ENCODE assay signal across 8 cellular contexts in the genomic region with DNA sequence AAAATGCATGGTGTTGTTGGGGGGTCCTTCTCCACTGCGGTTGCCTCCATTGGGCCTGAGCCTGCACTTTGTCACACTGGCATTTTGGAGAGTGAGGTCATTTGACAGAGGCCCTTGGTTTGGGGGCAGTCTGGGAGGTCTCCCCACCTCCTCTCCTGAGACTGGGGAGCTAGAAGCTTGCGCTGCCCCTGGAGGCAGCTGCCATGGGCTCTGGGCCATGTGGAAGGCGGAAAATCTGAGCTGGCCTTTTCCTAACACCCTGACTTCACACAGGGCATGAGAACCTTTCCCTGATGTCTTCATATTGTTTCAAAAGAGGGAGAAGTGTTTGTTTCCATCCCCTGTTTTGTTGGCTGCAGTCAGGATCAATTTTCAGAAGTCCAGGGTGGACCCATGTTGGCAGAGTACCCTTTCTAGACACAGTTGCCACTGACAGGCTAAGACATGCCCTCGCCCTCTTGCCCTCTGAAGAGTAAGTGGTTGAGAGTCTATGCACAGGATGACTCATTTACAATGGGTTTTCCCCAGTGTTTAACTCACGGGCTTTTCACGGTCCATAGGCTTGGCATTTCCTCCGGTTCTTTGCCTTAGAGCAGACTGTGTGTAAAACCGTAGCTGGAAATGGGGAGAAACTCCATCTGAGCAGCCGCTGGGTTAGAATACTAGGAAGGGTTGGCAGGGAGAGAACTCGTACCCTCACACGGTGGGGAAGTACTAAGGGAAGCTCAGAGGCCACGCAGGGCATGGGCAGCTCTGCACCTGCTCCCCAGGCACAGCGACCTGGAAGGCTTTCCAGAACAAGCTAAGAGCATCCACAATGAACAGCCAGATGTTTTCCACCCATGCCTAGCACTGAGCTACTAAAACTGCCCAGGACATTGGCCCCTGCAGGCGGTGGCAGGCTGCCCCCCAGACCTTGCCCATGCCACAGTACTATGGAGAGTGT.
DNase-seq lines count a peak whose midpoint lies in the region; ATAC-seq and TF ChIP-seq lines count a peak whose summit lies in the region.

No MANE protein-coding gene starts in this region.

- peak overlapping the region; percentile 22; the same call in 1 of the 2 replicates for H3K4me2 ChIP-seq in OCI-LY3 (ENCODE audit: low read length)

- no peaks in the 10 kb centered on the region for H3K27me3 ChIP-seq in OCI-LY3 (ENCODE audit: low read depth, low read length)
- no peaks in the 10 kb centered on the region for H3K27me3 ChIP-seq in uterus

- H3K27ac ChIP-seq in OCI-LY3 (ENCODE audit: low read length): no peak overlapping the region
- peak overlapping the region; percentile 16 for H3K27ac ChIP-seq in mesodermal cell (ENCODE audit: low read depth, low read length, severe bottlenecking)
- H3K27ac ChIP-seq in uterus: no peak overlapping the region

- H3K36me3 ChIP-seq in OCI-LY3 (replicated peaks; ENCODE audit: low read depth, low read length): no peaks in the 10 kb centered on the region
- H3K36me3 ChIP-seq in mesodermal cell (ENCODE audit: control insufficient read depth, insufficient read depth, low read length): no peaks in the 10 kb centered on the region
- no peaks in the 10 kb centered on the region for H3K36me3 ChIP-seq in uterus

- H3K36me3 Mint-ChIP-seq in activated T-cell treated with anti-CD3 and anti-CD28 coated beads, Interleukin-2, amount 50 U/mL, for 24 hours (ENCODE audit: low read depth): no peaks in the 10 kb centered on the region

- no peak overlapping the region for H3K4me3 Mint-ChIP-seq in activated T-cell treated with anti-CD3 and anti-CD28 coated beads, Interleukin-2, amount 50 U/mL, for 24 hours

- H3K9me3 ChIP-seq in OCI-LY3 (ENCODE audit: insufficient read depth, low read length) (no peaks in the 10 kb centered on the region), mesodermal cell (ENCODE audit: control insufficient read depth, low read length) (no peaks in the 10 kb centered on the region), uterus (no peaks in the 10 kb centered on the region)

- H3K4me3 ChIP-seq in OCI-LY3 (ENCODE audit: low read length): no peak overlapping the region
- no peak overlapping the region for H3K4me3 ChIP-seq in mesodermal cell (ENCODE audit: extremely low read depth, insufficient read depth, low read length, poor library complexity, severe bottlenecking)
- no peak overlapping the region for H3K4me3 ChIP-seq in uterus

- peaks cover 6% of the 10 kb centered on the region for H3K27me3 Mint-ChIP-seq in activated T-cell treated with anti-CD3 and anti-CD28 coated beads, Interleukin-2, amount 50 U/mL, for 24 hours

- TF ChIP-seq POLR2A in uterus (IDR thresholded peaks at IDR 0.05): no peak

- H4K20me1 ChIP-seq in OCI-LY3 (ENCODE audit: insufficient read depth, low read length): no peaks in the 10 kb centered on the region

- ATAC-seq in GM18909 (IDR thresholded peaks at IDR 0.05; ENCODE audit: poor library complexity, unreplicated experiment): peak; percentile 93
- ATAC-seq in HG02870 (IDR thresholded peaks at IDR 0.05; ENCODE audit: unreplicated experiment): peak; percentile 58

- H3K9ac ChIP-seq in OCI-LY3 (ENCODE audit: low read length): no peak overlapping the region

- 85 to 95% methylated on average over 9 to 12 of the region's 14 CpGs for WGBS in mesodermal cell (ENCODE audit: insufficient coverage in 2 of 2), 2 experiments

- no peaks in the 10 kb centered on the region for H3K79me2 ChIP-seq in OCI-LY3 (ENCODE audit: low read length)

- DNase-seq in NCI-H774 (lab: John Stamatoyannopoulos, UW): no peak
- no peak for DNase-seq in stimulated activated CD4-positive, alpha-beta T cell treated with anti-CD3 and anti-CD28 coated beads, Interleukin-2, amount 100 ng/mL, for 48 hours
- no peak for DNase-seq in activated T-cell treated with anti-CD3 and anti-CD28 coated beads, Interleukin-2, amount 50 U/mL, for 24 hours
- no peak for DNase-seq in uterus

- no peaks in the 10 kb centered on the region for H3K9me3 Mint-ChIP-seq in activated T-cell treated with anti-CD3 and anti-CD28 coated beads, Interleukin-2, amount 50 U/mL, for 24 hours

- H3K4me1 Mint-ChIP-seq in activated T-cell treated with anti-CD3 and anti-CD28 coated beads, Interleukin-2, amount 50 U/mL, for 24 hours (ENCODE audit: low read depth): peaks cover 4% of the 10 kb centered on the region

- intact Hi-C loops in uterus (cut with DNase I; ENCODE audit: low total_unique reads): no loop called here

- H2AFZ ChIP-seq in OCI-LY3 (ENCODE audit: low read depth, low read length): no peak overlapping the region

- H3K4me1 ChIP-seq in OCI-LY3 (ENCODE audit: low read length) (peaks cover 7% of the 10 kb centered on the region; the same call in 1 of the 2 replicates), mesodermal cell (ENCODE audit: control insufficient read depth, insufficient read depth, low read length, poor library complexity, severe bottlenecking) (peaks cover 8% of the 10 kb centered on the region), uterus (no peaks in the 10 kb centered on the region)

- no peak for TF ChIP-seq CTCF in OCI-LY3 (IDR thresholded peaks at IDR 0.05; ENCODE audit: low read depth, low read length)
- no peak for TF ChIP-seq CTCF in uterus (IDR thresholded peaks at IDR 0.05)

- no peak overlapping the region for H3K27ac Mint-ChIP-seq in activated T-cell treated with anti-CD3 and anti-CD28 coated beads, Interleukin-2, amount 50 U/mL, for 24 hours
